In genomic region chr7:112898432-112899290, GRCh38 we compare ENCODE assay signal across 8 cellular contexts.
DNase-seq lines count a peak whose midpoint lies in the region; ATAC-seq lines count a peak whose summit lies in the region.

No MANE protein-coding gene starts in this region.

- no peak overlapping the region for H3K27ac ChIP-seq in right cardiac atrium (ENCODE audit: low read length)

- no peaks in the 10 kb centered on the region for H3K9me3 Mint-ChIP-seq in activated T-helper 17 cell treated with anti-CD3 and anti-CD28 coated beads, Interleukin-2, amount 50 U/mL, for 72 hours

- ATAC-seq in GM19463 (IDR thresholded peaks at IDR 0.05; ENCODE audit: unreplicated experiment): peak; percentile 92
- peak; percentile 81 for ATAC-seq in HG03460 (IDR thresholded peaks at IDR 0.05; ENCODE audit: unreplicated experiment)
- ATAC-seq in activated T-helper 17 cell treated with anti-CD3 and anti-CD28 coated beads, Interleukin-2, amount 50 U/mL, for 72 hours (replicated peaks): peak; percentile 37
- ATAC-seq in right cardiac atrium: peak; percentile 70 to 74

- DNase-seq in Daoy (ENCODE audit: low read depth) (peak; percentile 72), NCI-H69 (lab: John Stamatoyannopoulos, UW) (peak; percentile 83), right cardiac atrium (no peak), MG63 (no peak)
- DNase-seq in stimulated activated CD4-positive, alpha-beta T cell treated with anti-CD3 and anti-CD28 coated beads, Interleukin-12 subunit alpha, Interleukin-12 subunit beta, amount 100 ng/mL, for 48 hours (ENCODE audit: low read depth in 2 of 3, low spot score in 1 of 3): peak; percentile 5 to 35 (median 7)

- no peak overlapping the region for H3K27ac Mint-ChIP-seq in activated T-helper 17 cell treated with anti-CD3 and anti-CD28 coated beads, Interleukin-2, amount 50 U/mL, for 72 hours

- no peaks in the 10 kb centered on the region for H3K36me3 ChIP-seq in MG63

- no peak overlapping the region for H3K4me3 Mint-ChIP-seq in activated T-helper 17 cell treated with anti-CD3 and anti-CD28 coated beads, Interleukin-2, amount 50 U/mL, for 72 hours

- H3K36me3 Mint-ChIP-seq in activated T-helper 17 cell treated with anti-CD3 and anti-CD28 coated beads, Interleukin-2, amount 50 U/mL, for 72 hours (ENCODE audit: low read depth): peaks cover 19% of the 10 kb centered on the region

- H3K27me3 Mint-ChIP-seq in activated T-helper 17 cell treated with anti-CD3 and anti-CD28 coated beads, Interleukin-2, amount 50 U/mL, for 72 hours: no peaks in the 10 kb centered on the region

- no peak overlapping the region for H3K4me3 ChIP-seq in right cardiac atrium (ENCODE audit: low read length)
- H3K4me3 ChIP-seq in MG63: no peak overlapping the region

- intact Hi-C loops in right cardiac atrium (cut with DNase I): loop anchor here in 1 of 4 donors (10.0 kb wide), 1 partner anchor 344 kb away; no protein-coding TSS in a partner anchor

- H3K4me1 ChIP-seq in right cardiac atrium (ENCODE audit: control insufficient read depth, insufficient read depth, low read length): peaks cover 3% of the 10 kb centered on the region

- H3K9me3 ChIP-seq in right cardiac atrium (ENCODE audit: control insufficient read depth, low read length): no peaks in the 10 kb centered on the region
- no peaks in the 10 kb centered on the region for H3K9me3 ChIP-seq in MG63

- no peaks in the 10 kb centered on the region for H3K27me3 ChIP-seq in right cardiac atrium (ENCODE audit: control insufficient read depth, insufficient read depth)
- no peaks in the 10 kb centered on the region for H3K27me3 ChIP-seq in MG63

- no peaks in the 10 kb centered on the region for H3K4me1 Mint-ChIP-seq in activated T-helper 17 cell treated with anti-CD3 and anti-CD28 coated beads, Interleukin-2, amount 50 U/mL, for 72 hours

Comparison
In these comparisons a context has a peak if more than half of its experiments do, and no peak if none do; other contexts are left out.
1. DNase-seq: peak in Daoy (single experiment), NCI-H69 (single experiment) and stimulated activated CD4-positive, alpha-beta T cell treated with anti-CD3 and anti-CD28 coated beads, Interleukin-12 subunit alpha, Interleukin-12 subunit beta, amount 100 ng/mL, for 48 hours (3 of 3); none in right cardiac atrium (0 of 3) and MG63 (single experiment).
2. ATAC-seq: peak in every context shown above with its lines; median percentile 92 in GM19463; 81 in HG03460; 72 in right cardiac atrium; 37 in activated T-helper 17 cell treated with anti-CD3 and anti-CD28 coated beads, Interleukin-2, amount 50 U/mL, for 72 hours.